In genomic region chr1:16156848-16157495, GRCh38 we compare ENCODE assay signal across 11 cellular contexts. TPM values are rescaled to one million over a fixed set of nuclear protein-coding genes. Genes with fewer than 3 reads are reported as not detected.
DNase-seq lines count a peak whose midpoint lies in the region; ATAC-seq and TF ChIP-seq lines count a peak whose summit lies in the region.
"Had no signal": no experiment of that assay in that cellular context is flagged by ENCODE, and none has a peak within 500 bp of the region (broad histone marks: within the 10 kb centered on the region; RNA-seq: fewer than 3 reads in every experiment).

No MANE protein-coding gene starts in this region.

- CTCF ChIA-PET in WTC11 (lab: Charles Lee): interaction anchor here (0.7 to 14.1 kb wide), 9 partner anchors 11 to 87 kb away, joined by 3 to 204 read pairs (median 5); partner anchors contain the start of gene FAM131C

- no peaks in the 10 kb centered on the region for H3K36me3 Mint-ChIP-seq in activated T-cell treated with anti-CD3 and anti-CD28 coated beads, Interleukin-2, amount 50 U/mL, for 4 hours (ENCODE audit: insufficient read depth)
- H3K36me3 Mint-ChIP-seq in activated T-cell treated with anti-CD3 and anti-CD28 coated beads, Interleukin-2, amount 50 U/mL, for 24 hours (ENCODE audit: low read depth): no peaks in the 10 kb centered on the region
- H3K36me3 Mint-ChIP-seq in mesothelial cell of epicardium: no peaks in the 10 kb centered on the region
- no peaks in the 10 kb centered on the region for H3K36me3 Mint-ChIP-seq in WTC11
- H3K36me3 Mint-ChIP-seq: activated naive CD8-positive, alpha-beta T cell had no signal

- peak overlapping the region; percentile 92 to 98 for H3K27ac ChIP-seq in uterus

- TF ChIP-seq POLR2A in uterus (IDR thresholded peaks at IDR 0.05): no peak

- intact Hi-C loops in uterus (cut with DNase I; ENCODE audit: low total_unique reads): no loop called here

- H3K27me3 Mint-ChIP-seq in activated T-cell treated with anti-CD3 and anti-CD28 coated beads, Interleukin-2, amount 50 U/mL, for 4 hours (ENCODE audit: low read depth): peaks cover 6% of the 10 kb centered on the region
- peaks cover 15% of the 10 kb centered on the region for H3K27me3 Mint-ChIP-seq in activated T-cell treated with anti-CD3 and anti-CD28 coated beads, Interleukin-2, amount 50 U/mL, for 24 hours
- H3K27me3 Mint-ChIP-seq in mesothelial cell of epicardium (ENCODE audit: low read depth): no peaks in the 10 kb centered on the region
- peaks cover 5% of the 10 kb centered on the region; the same call in 1 of the 2 replicates for H3K27me3 Mint-ChIP-seq in WTC11 (ENCODE audit: low read depth)

- no peak overlapping the region for H3K4me3 ChIP-seq in choroid plexus epithelial cell (ENCODE audit: low read depth, low read length)
- no peak overlapping the region for H3K4me3 ChIP-seq in uterus

- H3K27me3 ChIP-seq in uterus: no peaks in the 10 kb centered on the region

- POLR2A ChIA-PET in WTC11 (lab: Charles Lee): interaction anchor here (0.5 to 4.4 kb wide), 7 partner anchors 8 to 208 kb away, joined by 3 to 31 read pairs (median 4); no protein-coding TSS in a partner anchor

- H3K4me3 Mint-ChIP-seq in activated T-cell treated with anti-CD3 and anti-CD28 coated beads, Interleukin-2, amount 50 U/mL, for 4 hours: peak overlapping the region; percentile 5
- H3K4me3 Mint-ChIP-seq in activated T-cell treated with anti-CD3 and anti-CD28 coated beads, Interleukin-2, amount 50 U/mL, for 24 hours: no peak overlapping the region
- H3K4me3 Mint-ChIP-seq in mesothelial cell of epicardium: peak overlapping the region; percentile 89
- H3K4me3 Mint-ChIP-seq in WTC11: no peak overlapping the region

- H3K9me3 Mint-ChIP-seq in activated T-cell treated with anti-CD3 and anti-CD28 coated beads, Interleukin-2, amount 50 U/mL, for 4 hours: no peaks in the 10 kb centered on the region
- no peaks in the 10 kb centered on the region for H3K9me3 Mint-ChIP-seq in activated T-cell treated with anti-CD3 and anti-CD28 coated beads, Interleukin-2, amount 50 U/mL, for 24 hours
- no peaks in the 10 kb centered on the region for H3K9me3 Mint-ChIP-seq in mesothelial cell of epicardium
- no peaks in the 10 kb centered on the region for H3K9me3 Mint-ChIP-seq in WTC11

- H3K9me3 ChIP-seq in uterus: no peaks in the 10 kb centered on the region
- H3K9me3 ChIP-seq: prostate gland had no signal

- DNase-seq in activated T-cell treated with anti-CD3 and anti-CD28 coated beads, Interleukin-2, amount 50 U/mL, for 4 hours: no peak
- DNase-seq in activated T-cell treated with anti-CD3 and anti-CD28 coated beads, Interleukin-2, amount 50 U/mL, for 24 hours: no peak
- DNase-seq in choroid plexus epithelial cell (ENCODE audit: low read depth): peak; percentile 73
- no peak for DNase-seq in mesothelial cell of epicardium (ENCODE audit: low spot score in 2 of 2, unreplicated experiment in 2 of 2)
- DNase-seq in uterus: no peak
- no peak for DNase-seq in AG08395 (ENCODE audit: low spot score)
- DNase-seq in WTC11 (ENCODE audit: low spot score): no peak
- no peak for DNase-seq in NCI-H2107 (lab: John Stamatoyannopoulos, UW)
- DNase-seq: NCI-H510A treated with DMSO at 0.1 percent for 48 hours had no signal

- peaks cover 0 to 11% of the 10 kb centered on the region in 2 donors for H3K4me1 ChIP-seq in uterus
- H3K4me1 ChIP-seq: prostate gland had no signal

- TF ChIP-seq CTCF in choroid plexus epithelial cell (conservative IDR thresholded peaks at IDR 0.05; ENCODE audit: low read depth, low read length): no peak
- no peak for TF ChIP-seq CTCF in mesothelial cell of epicardium (IDR thresholded peaks at IDR 0.05; ENCODE audit: unreplicated experiment)
- TF ChIP-seq CTCF in uterus (IDR thresholded peaks at IDR 0.05): no peak
- TF ChIP-seq CTCF in WTC11 (IDR thresholded peaks at IDR 0.05): no peak

- H3K4me1 Mint-ChIP-seq in activated T-cell treated with anti-CD3 and anti-CD28 coated beads, Interleukin-2, amount 50 U/mL, for 4 hours (ENCODE audit: low read depth): peaks cover 50% of the 10 kb centered on the region
- H3K4me1 Mint-ChIP-seq in activated T-cell treated with anti-CD3 and anti-CD28 coated beads, Interleukin-2, amount 50 U/mL, for 24 hours (ENCODE audit: low read depth): peaks cover 48% of the 10 kb centered on the region
- peaks cover 51% of the 10 kb centered on the region for H3K4me1 Mint-ChIP-seq in mesothelial cell of epicardium
- H3K4me1 Mint-ChIP-seq in WTC11: peaks cover 40% of the 10 kb centered on the region

- no peak for ATAC-seq in activated T-cell treated with anti-CD3 and anti-CD28 coated beads, Interleukin-2, amount 50 U/mL, for 4 hours
- no peak for ATAC-seq in WTC11

- H3K27ac Mint-ChIP-seq in activated T-cell treated with anti-CD3 and anti-CD28 coated beads, Interleukin-2, amount 50 U/mL, for 24 hours: no peak overlapping the region
- H3K27ac Mint-ChIP-seq in mesothelial cell of epicardium: peak overlapping the region; percentile 98
- H3K27ac Mint-ChIP-seq in WTC11: no peak overlapping the region
- H3K27ac Mint-ChIP-seq: activated naive CD8-positive, alpha-beta T cell had no signal

- H3K36me3 ChIP-seq in uterus: no peaks in the 10 kb centered on the region
- H3K36me3 ChIP-seq: prostate gland had no signal

TF ChIP-seq in WTC11, 78 proteins besides CTCF, POLR2A, EP300 and RAD21 (continues in another document):
- TF ChIP-seq EMX1 (CRISPR knock-in tag; IDR thresholded peaks at IDR 0.05): no peak
- TF ChIP-seq USF2 (CRISPR knock-in tag; IDR thresholded peaks at IDR 0.05): no peak
- TF ChIP-seq JAZF1 (CRISPR knock-in tag; IDR thresholded peaks at IDR 0.05): no peak
- TF ChIP-seq PREB (CRISPR knock-in tag; IDR thresholded peaks at IDR 0.05; ENCODE audit: borderline replicate concordance): no peak
- TF ChIP-seq ZNF232 (CRISPR knock-in tag; IDR thresholded peaks at IDR 0.05): no peak
- no peak for TF ChIP-seq FOXP1 (CRISPR knock-in tag; IDR thresholded peaks at IDR 0.05; ENCODE audit: borderline replicate concordance)
- no peak for TF ChIP-seq E2F1 (CRISPR knock-in tag; IDR thresholded peaks at IDR 0.05)
- no peak for TF ChIP-seq HMGXB4 (CRISPR knock-in tag; IDR thresholded peaks at IDR 0.05)
- no peak for TF ChIP-seq GRHL2 (CRISPR knock-in tag; IDR thresholded peaks at IDR 0.05; ENCODE audit: insufficient replicate concordance, severe bottlenecking)
- TF ChIP-seq IRF2 (CRISPR knock-in tag; IDR thresholded peaks at IDR 0.05; ENCODE audit: borderline replicate concordance, low read depth): no peak
- TF ChIP-seq ZBTB21 (CRISPR knock-in tag; IDR thresholded peaks at IDR 0.05; ENCODE audit: borderline replicate concordance): no peak

RNA-seq across cellular contexts. Expression of gene EPHA2, which starts 1.1 kb away (rescaled TPM):
- total RNA-seq in activated T-cell treated with anti-CD3 and anti-CD28 coated beads, Interleukin-2, amount 50 U/mL, for 4 hours: under 1 TPM; 0.29 to 0.35 (median 0.33) TPM
- total RNA-seq in mesothelial cell of epicardium (71.8 to 76.3 TPM (median 75.0 TPM) in 3 replicates), uterus (10 to 100 TPM in 2 of 4 donors, 1 to 10 TPM in 2; 2.4 to 32.9 (median 16.3) TPM), WTC11 (2021) (31.4 to 44.4 TPM (median 31.7 TPM) in 3 replicates)

RNA-seq across cellular contexts. Expression of gene ARHGEF19, which starts 55.5 kb away (rescaled TPM):
- total RNA-seq in activated T-cell treated with anti-CD3 and anti-CD28 coated beads, Interleukin-2, amount 50 U/mL, for 4 hours: 10 to 100 TPM; 10.6 to 16.6 (median 11.1) TPM
- 85.3 to 88.3 TPM (median 86.6 TPM) in 3 replicates for total RNA-seq in mesothelial cell of epicardium
- total RNA-seq in uterus: 10 to 100 TPM in 2 of 4 donors, 1 to 10 TPM in 2; 3.6 to 26.8 (median 12.2) TPM
- 51.1 to 53.1 TPM (median 52.9 TPM) in 3 replicates for total RNA-seq in WTC11 (2021)

Comparison
In these comparisons a context has a peak if more than half of its experiments do, and no peak if none do; other contexts are left out.
1. H3K4me3 Mint-ChIP-seq: peak in activated T-cell treated with anti-CD3 and anti-CD28 coated beads, Interleukin-2, amount 50 U/mL, for 4 hours (single experiment) and mesothelial cell of epicardium (single experiment); none in activated T-cell treated with anti-CD3 and anti-CD28 coated beads, Interleukin-2, amount 50 U/mL, for 24 hours (single experiment) and WTC11 (single experiment).